1 cellular context compared by ENCODE assay signal in genomic region chr17:61238455-61238933, GRCh38.
TF ChIP-seq lines count a peak whose summit lies in the region.

No MANE protein-coding gene starts in this region.

TF ChIP-seq in IMR-90, 13 proteins besides CTCF, POLR2A, EP300 and RAD21 (continued from another document):
- no peak for TF ChIP-seq ELK1 (IDR thresholded peaks at IDR 0.05; ENCODE audit: borderline replicate concordance, low read depth, low read length)
- TF ChIP-seq FOS (IDR thresholded peaks at IDR 0.05; ENCODE audit: low read depth, low read length): no peak
- TF ChIP-seq RFX5 (IDR thresholded peaks at IDR 0.05; ENCODE audit: low read depth, low read length): no peak
- no peak for TF ChIP-seq RCOR1 (IDR thresholded peaks at IDR 0.05; ENCODE audit: insufficient replicate concordance, low read length)
- no peak for TF ChIP-seq CEBPB (IDR thresholded peaks at IDR 0.05; ENCODE audit: low read depth, low read length)
- no peak for TF ChIP-seq BHLHE40 (IDR thresholded peaks at IDR 0.05; ENCODE audit: low read depth, low read length)
